19 cellular contexts compared by ENCODE assay signal in genomic region chr9:129040113-129040643, GRCh38.
"Had no signal": no experiment of that assay in that cellular context is flagged by ENCODE, and none has a peak within 500 bp of the region (broad histone marks: within the 10 kb centered on the region; RNA-seq: fewer than 3 reads in every experiment).

No MANE protein-coding gene starts in this region.

- H3K27ac ChIP-seq: coronary artery, lower lobe of right lung, tibial artery, WERI-Rb-1 had no signal

- H3K9me3 Mint-ChIP-seq: activated CD4-positive, alpha-beta memory T cell treated with anti-CD3 and anti-CD28 coated beads, Interleukin-2, amount 10 ng/mL, durations not matched to agents 7 days and 5 days; activated naive CD8-positive, alpha-beta T cell treated with anti-CD3 and anti-CD28 coated beads, Interleukin-2, amount 10 ng/mL, durations not matched to agents 7 days and 5 days; stimulated activated memory B cell treated with anti-CD40 and anti-IgM and Interleukin-4, amounts not matched to agents 10 μg/mL and 1 μg/mL and 100 μg/mL, for 72 hours had no signal

- H3K9me3 ChIP-seq: lower lobe of right lung, tibial artery had no signal

- ATAC-seq: activated CD4-positive, alpha-beta T cell treated with anti-CD3 and anti-CD28 coated beads for 36 hours; left colon; lower lobe of right lung; stimulated activated memory B cell treated with anti-CD40 and anti-IgM and Interleukin-4, amounts not matched to agents 10 μg/mL and 1 μg/mL and 100 μg/mL, for 72 hours had no signal

- H3K27me3 ChIP-seq: tibial artery had no signal

- H3K4me3 Mint-ChIP-seq: activated CD4-positive, alpha-beta memory T cell treated with anti-CD3 and anti-CD28 coated beads, Interleukin-2, amount 10 ng/mL, durations not matched to agents 7 days and 5 days; activated CD4-positive, alpha-beta T cell treated with anti-CD3 and anti-CD28 coated beads for 36 hours; activated naive CD8-positive, alpha-beta T cell treated with anti-CD3 and anti-CD28 coated beads, Interleukin-2, amount 10 ng/mL, durations not matched to agents 7 days and 5 days; stimulated activated memory B cell treated with anti-CD40 and anti-IgM and Interleukin-4, amounts not matched to agents 10 μg/mL and 1 μg/mL and 100 μg/mL, for 72 hours had no signal

- DNase-seq: activated CD4-positive, alpha-beta memory T cell treated with anti-CD3 and anti-CD28 coated beads, Interleukin-2, amount 10 ng/mL, durations not matched to agents 7 days and 5 days; activated CD4-positive, alpha-beta T cell treated with anti-CD3 and anti-CD28 coated beads for 36 hours; activated gamma-delta T cell treated with Interleukin-2 at 50 U/mL for 16 hours; activated naive CD8-positive, alpha-beta T cell treated with anti-CD3 and anti-CD28 coated beads, Interleukin-2, amount 10 ng/mL, durations not matched to agents 7 days and 5 days; activated T-cell treated with anti-CD3 and anti-CD28 coated beads, Interleukin-2, amount 50 U/mL, for 48 hours; central memory CD4-positive, alpha-beta T cell; foreskin melanocyte; head of caudate nucleus; left colon; lower lobe of right lung; posterior cingulate gyrus; retina; stimulated activated CD4-positive, alpha-beta T cell treated with anti-CD3 and anti-CD28 coated beads, Interleukin-12 subunit alpha, Interleukin-12 subunit beta, amount 100 ng/mL, for 4 hours; T-helper 1 cell; tibial artery; WERI-Rb-1 had no signal

- H3K27me3 Mint-ChIP-seq: activated CD4-positive, alpha-beta memory T cell treated with anti-CD3 and anti-CD28 coated beads, Interleukin-2, amount 10 ng/mL, durations not matched to agents 7 days and 5 days; activated CD4-positive, alpha-beta T cell treated with anti-CD3 and anti-CD28 coated beads for 36 hours; activated naive CD8-positive, alpha-beta T cell treated with anti-CD3 and anti-CD28 coated beads, Interleukin-2, amount 10 ng/mL, durations not matched to agents 7 days and 5 days; stimulated activated memory B cell treated with anti-CD40 and anti-IgM and Interleukin-4, amounts not matched to agents 10 μg/mL and 1 μg/mL and 100 μg/mL, for 72 hours had no signal

- H3K27ac Mint-ChIP-seq: activated CD4-positive, alpha-beta memory T cell treated with anti-CD3 and anti-CD28 coated beads, Interleukin-2, amount 10 ng/mL, durations not matched to agents 7 days and 5 days; activated CD4-positive, alpha-beta T cell treated with anti-CD3 and anti-CD28 coated beads for 36 hours; activated naive CD8-positive, alpha-beta T cell treated with anti-CD3 and anti-CD28 coated beads, Interleukin-2, amount 10 ng/mL, durations not matched to agents 7 days and 5 days; brain; stimulated activated memory B cell treated with anti-CD40 and anti-IgM and Interleukin-4, amounts not matched to agents 10 μg/mL and 1 μg/mL and 100 μg/mL, for 72 hours had no signal

- H3K4me3 ChIP-seq: coronary artery, lower lobe of right lung, tibial artery had no signal
